ENCODE assay signal across 6 cellular contexts in the genomic region with DNA sequence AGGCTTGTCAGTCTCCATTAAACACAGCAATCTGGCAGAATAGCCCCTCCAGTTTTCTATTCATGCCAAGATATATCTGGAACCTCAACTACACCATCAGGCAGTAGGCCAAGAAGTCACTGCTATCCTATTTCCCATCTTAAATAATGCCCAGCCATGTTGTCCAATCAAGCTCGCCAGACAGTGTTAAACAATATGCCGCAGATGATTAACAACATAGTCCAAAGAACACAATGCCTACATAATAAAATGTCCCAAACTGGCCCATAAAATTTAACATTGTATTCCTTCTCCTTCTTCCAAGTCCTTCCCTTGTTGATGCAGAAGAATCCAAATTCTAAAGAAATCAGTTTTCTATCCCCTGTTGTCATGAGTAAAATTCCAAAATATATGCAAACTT.
"Had no signal": no experiment of that assay in that cellular context is flagged by ENCODE, and none has a peak within 500 bp of the region (broad histone marks: within the 10 kb centered on the region; RNA-seq: fewer than 3 reads in every experiment).

No MANE protein-coding gene starts in this region.

- DNase-seq: IMR-90, KBM-7 had no signal

- ATAC-seq: HepG2, K562 had no signal

- H3K27ac ChIP-seq: HL-60 had no signal

- H3K4me3 ChIP-seq: K562 had no signal

- H3K27ac Mint-ChIP-seq: IgD-negative memory B cell had no signal

- H3K36me3 Mint-ChIP-seq: IgD-negative memory B cell had no signal

- H3K4me1 Mint-ChIP-seq: IgD-negative memory B cell had no signal

- H3K4me3 Mint-ChIP-seq: IgD-negative memory B cell had no signal

- H3K27me3 Mint-ChIP-seq: IgD-negative memory B cell had no signal
